ENCODE assay signal across 1 cellular context in genomic region chr1:10032590-10033358, GRCh38.
A peak's percentile ranks its signal among the peaks of the same experiment; 100 is the strongest.
TF ChIP-seq lines count a peak whose summit lies in the region.

UBE4B (plus strand) TSS chr1:10032958; CDS start chr1:10033671, 713 bp downstream.

TF ChIP-seq in HepG2, 621 proteins besides CTCF, POLR2A, EP300 and RAD21 (continued from another document and continues in another):
- TF ChIP-seq PBX2 (CRISPR knock-in tag; IDR thresholded peaks at IDR 0.05): no peak
- TF ChIP-seq, protein P1, sequence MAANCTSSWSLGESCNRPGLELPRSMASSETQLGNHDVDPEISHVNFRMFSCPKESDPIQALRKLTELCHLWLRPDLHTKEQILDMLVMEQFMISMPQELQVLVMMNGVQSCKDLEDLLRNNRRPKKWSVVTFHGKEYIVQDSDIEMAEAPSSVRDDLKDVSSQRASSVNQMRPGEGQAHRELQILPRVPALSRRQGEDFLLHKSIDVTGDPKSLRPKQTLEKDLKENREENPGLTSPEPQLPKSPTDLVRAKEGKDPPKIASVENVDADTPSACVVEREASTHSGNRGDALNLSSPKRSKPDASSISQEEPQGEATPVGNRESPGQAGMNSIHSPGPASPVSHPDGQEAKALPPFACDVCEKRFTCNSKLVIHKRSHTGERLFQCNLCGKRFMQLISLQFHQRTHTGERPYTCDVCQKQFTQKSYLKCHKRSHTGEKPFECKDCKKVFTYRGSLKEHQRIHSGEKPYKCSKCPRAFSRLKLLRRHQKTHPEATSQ (CRISPR knock-in tag; IDR thresholded peaks at IDR 0.05; ENCODE audit: borderline replicate concordance): peak; percentile 27; the same call in 1 of the 2 replicates
- TF ChIP-seq STAT5B (CRISPR knock-in tag; IDR thresholded peaks at IDR 0.05): no peak
- peak; percentile 99 for TF ChIP-seq ZSCAN25 (CRISPR knock-in tag; IDR thresholded peaks at IDR 0.05)
- peak; percentile 74 for TF ChIP-seq ZMYM4 (CRISPR knock-in tag; IDR thresholded peaks at IDR 0.05)
- TF ChIP-seq YY1 (IDR thresholded peaks at IDR 0.05; ENCODE audit: insufficient read depth, insufficient replicate concordance, low read depth, low read length): peak; percentile 95
- TF ChIP-seq ZNF503 (CRISPR knock-in tag; IDR thresholded peaks at IDR 0.05): no peak
- TF ChIP-seq, protein P2, sequence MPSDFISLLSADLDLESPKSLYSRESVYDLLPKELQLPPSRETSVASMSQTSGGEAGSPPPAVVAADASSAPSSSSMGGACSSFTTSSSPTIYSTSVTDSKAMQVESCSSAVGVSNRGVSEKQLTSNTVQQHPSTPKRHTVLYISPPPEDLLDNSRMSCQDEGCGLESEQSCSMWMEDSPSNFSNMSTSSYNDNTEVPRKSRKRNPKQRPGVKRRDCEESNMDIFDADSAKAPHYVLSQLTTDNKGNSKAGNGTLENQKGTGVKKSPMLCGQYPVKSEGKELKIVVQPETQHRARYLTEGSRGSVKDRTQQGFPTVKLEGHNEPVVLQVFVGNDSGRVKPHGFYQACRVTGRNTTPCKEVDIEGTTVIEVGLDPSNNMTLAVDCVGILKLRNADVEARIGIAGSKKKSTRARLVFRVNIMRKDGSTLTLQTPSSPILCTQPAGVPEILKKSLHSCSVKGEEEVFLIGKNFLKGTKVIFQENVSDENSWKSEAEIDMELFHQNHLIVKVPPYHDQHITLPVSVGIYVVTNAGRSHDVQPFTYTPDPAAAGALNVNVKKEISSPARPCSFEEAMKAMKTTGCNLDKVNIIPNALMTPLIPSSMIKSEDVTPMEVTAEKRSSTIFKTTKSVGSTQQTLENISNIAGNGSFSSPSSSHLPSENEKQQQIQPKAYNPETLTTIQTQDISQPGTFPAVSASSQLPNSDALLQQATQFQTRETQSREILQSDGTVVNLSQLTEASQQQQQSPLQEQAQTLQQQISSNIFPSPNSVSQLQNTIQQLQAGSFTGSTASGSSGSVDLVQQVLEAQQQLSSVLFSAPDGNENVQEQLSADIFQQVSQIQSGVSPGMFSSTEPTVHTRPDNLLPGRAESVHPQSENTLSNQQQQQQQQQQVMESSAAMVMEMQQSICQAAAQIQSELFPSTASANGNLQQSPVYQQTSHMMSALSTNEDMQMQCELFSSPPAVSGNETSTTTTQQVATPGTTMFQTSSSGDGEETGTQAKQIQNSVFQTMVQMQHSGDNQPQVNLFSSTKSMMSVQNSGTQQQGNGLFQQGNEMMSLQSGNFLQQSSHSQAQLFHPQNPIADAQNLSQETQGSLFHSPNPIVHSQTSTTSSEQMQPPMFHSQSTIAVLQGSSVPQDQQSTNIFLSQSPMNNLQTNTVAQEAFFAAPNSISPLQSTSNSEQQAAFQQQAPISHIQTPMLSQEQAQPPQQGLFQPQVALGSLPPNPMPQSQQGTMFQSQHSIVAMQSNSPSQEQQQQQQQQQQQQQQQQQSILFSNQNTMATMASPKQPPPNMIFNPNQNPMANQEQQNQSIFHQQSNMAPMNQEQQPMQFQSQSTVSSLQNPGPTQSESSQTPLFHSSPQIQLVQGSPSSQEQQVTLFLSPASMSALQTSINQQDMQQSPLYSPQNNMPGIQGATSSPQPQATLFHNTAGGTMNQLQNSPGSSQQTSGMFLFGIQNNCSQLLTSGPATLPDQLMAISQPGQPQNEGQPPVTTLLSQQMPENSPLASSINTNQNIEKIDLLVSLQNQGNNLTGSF (CRISPR knock-in tag; IDR thresholded peaks at IDR 0.05): no peak
- peak; percentile 27; the same call in 1 of the 2 replicates for TF ChIP-seq MYC (CRISPR knock-in tag; IDR thresholded peaks at IDR 0.05; ENCODE audit: borderline replicate concordance)
- no peak for TF ChIP-seq CBFB (CRISPR knock-in tag; IDR thresholded peaks at IDR 0.05)
- TF ChIP-seq, protein P3, sequence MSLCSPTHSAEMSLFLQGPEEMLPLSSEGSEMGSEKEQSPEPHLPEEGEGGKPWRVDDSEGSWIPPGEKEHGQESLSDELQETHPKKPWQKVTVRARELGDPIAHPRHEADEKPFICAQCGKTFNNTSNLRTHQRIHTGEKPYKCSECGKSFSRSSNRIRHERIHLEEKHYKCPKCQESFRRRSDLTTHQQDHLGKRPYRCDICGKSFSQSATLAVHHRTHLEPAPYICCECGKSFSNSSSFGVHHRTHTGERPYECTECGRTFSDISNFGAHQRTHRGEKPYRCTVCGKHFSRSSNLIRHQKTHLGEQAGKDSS (CRISPR knock-in tag; IDR thresholded peaks at IDR 0.05; ENCODE audit: borderline replicate concordance, low read depth): peak; percentile 42; the same call in 1 of the 2 replicates
- no peak for TF ChIP-seq ZNF773 (CRISPR knock-in tag; IDR thresholded peaks at IDR 0.05; ENCODE audit: borderline replicate concordance)
- no peak; the same call in 1 of the 2 replicates for TF ChIP-seq ZNF629 (CRISPR knock-in tag; conservative IDR thresholded peaks at IDR 0.05)
- TF ChIP-seq ZNF564 (CRISPR knock-in tag; IDR thresholded peaks at IDR 0.05): no peak
- TF ChIP-seq ETS1 (CRISPR knock-in tag; IDR thresholded peaks at IDR 0.05): no peak
- no peak for TF ChIP-seq MBD4 (IDR thresholded peaks at IDR 0.05; ENCODE audit: borderline replicate concordance, low read length)
- TF ChIP-seq MTA1 (CRISPR knock-in tag; IDR thresholded peaks at IDR 0.05; ENCODE audit: borderline replicate concordance): peak; percentile 59; the same call in 1 of the 2 replicates
- peak; percentile 20; the same call in 1 of the 2 replicates for TF ChIP-seq REPIN1 (CRISPR knock-in tag; IDR thresholded peaks at IDR 0.05; ENCODE audit: borderline replicate concordance, low read depth)
- TF ChIP-seq ZNF749 (CRISPR knock-in tag; IDR thresholded peaks at IDR 0.05; ENCODE audit: borderline replicate concordance): no peak
- no peak for TF ChIP-seq ZEB1 (IDR thresholded peaks at IDR 0.05; ENCODE audit: insufficient replicate concordance, low read depth)
- TF ChIP-seq CHD4 (IDR thresholded peaks at IDR 0.05; ENCODE audit: borderline replicate concordance, low read length): no peak
- TF ChIP-seq ZNF616 (CRISPR knock-in tag; IDR thresholded peaks at IDR 0.05; ENCODE audit: low read depth): 0 out of 2 replicates have a peak, but pooled peaks have one; percentile 38
- no peak for TF ChIP-seq NFIC (IDR thresholded peaks at IDR 0.05; ENCODE audit: low read length)
- TF ChIP-seq, protein P4, sequence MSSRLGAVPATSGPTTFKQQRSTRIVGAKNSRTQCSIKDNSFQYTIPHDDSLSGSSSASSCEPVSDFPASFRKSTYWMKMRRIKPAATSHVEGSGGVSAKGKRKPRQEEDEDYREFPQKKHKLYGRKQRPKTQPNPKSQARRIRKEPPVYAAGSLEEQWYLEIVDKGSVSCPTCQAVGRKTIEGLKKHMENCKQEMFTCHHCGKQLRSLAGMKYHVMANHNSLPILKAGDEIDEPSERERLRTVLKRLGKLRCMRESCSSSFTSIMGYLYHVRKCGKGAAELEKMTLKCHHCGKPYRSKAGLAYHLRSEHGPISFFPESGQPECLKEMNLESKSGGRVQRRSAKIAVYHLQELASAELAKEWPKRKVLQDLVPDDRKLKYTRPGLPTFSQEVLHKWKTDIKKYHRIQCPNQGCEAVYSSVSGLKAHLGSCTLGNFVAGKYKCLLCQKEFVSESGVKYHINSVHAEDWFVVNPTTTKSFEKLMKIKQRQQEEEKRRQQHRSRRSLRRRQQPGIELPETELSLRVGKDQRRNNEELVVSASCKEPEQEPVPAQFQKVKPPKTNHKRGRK (CRISPR knock-in tag; IDR thresholded peaks at IDR 0.05): no peak
- TF ChIP-seq ZNF563 (CRISPR knock-in tag; IDR thresholded peaks at IDR 0.05): 0 out of 2 replicates have a peak, but pooled peaks have one; percentile 27
- TF ChIP-seq SMYD3 (CRISPR knock-in tag; IDR thresholded peaks at IDR 0.05): 0 out of 2 replicates have a peak, but pooled peaks have one; percentile 44
- TF ChIP-seq SIX4 (CRISPR knock-in tag; IDR thresholded peaks at IDR 0.05): no peak
- no peak for TF ChIP-seq PRPF4 (IDR thresholded peaks at IDR 0.05; ENCODE audit: low read depth, low read length, poor library complexity, severe bottlenecking)
- 0 out of 2 replicates have a peak, but pooled peaks have one; percentile 27 for TF ChIP-seq MTF2 (CRISPR knock-in tag; IDR thresholded peaks at IDR 0.05; ENCODE audit: borderline replicate concordance)
- no peak for TF ChIP-seq YEATS4 (CRISPR knock-in tag; IDR thresholded peaks at IDR 0.05; ENCODE audit: borderline replicate concordance)
- TF ChIP-seq RELA (CRISPR knock-in tag; IDR thresholded peaks at IDR 0.05): no peak
- TF ChIP-seq ZNF546 (CRISPR knock-in tag; conservative IDR thresholded peaks at IDR 0.05): no peak
- peak; percentile 83 for TF ChIP-seq XRCC5 (optimal IDR thresholded peaks at IDR 0.05; ENCODE audit: low read length)
- TF ChIP-seq ZNF362 (CRISPR knock-in tag; IDR thresholded peaks at IDR 0.05; ENCODE audit: borderline replicate concordance): no peak
- peak; percentile 46; the same call in 1 of the 2 replicates for TF ChIP-seq ZBTB7A (CRISPR knock-in tag; IDR thresholded peaks at IDR 0.05)
- no peak for TF ChIP-seq HDAC6 (IDR thresholded peaks at IDR 0.05; ENCODE audit: low read depth, low read length)
- TF ChIP-seq CEBPB (IDR thresholded peaks at IDR 0.05; ENCODE audit: borderline replicate concordance, low read depth, low read length): no peak
- 0 out of 2 replicates have a peak, but pooled peaks have one; percentile 3 for TF ChIP-seq MYPOP (CRISPR knock-in tag; IDR thresholded peaks at IDR 0.05)
- no peak for TF ChIP-seq ZNF713 (CRISPR knock-in tag; IDR thresholded peaks at IDR 0.05)
- TF ChIP-seq RFX5 (IDR thresholded peaks at IDR 0.05; ENCODE audit: low read depth, low read length): peak; percentile 60; the same call in 1 of the 2 replicates
- TF ChIP-seq BHLHE40 (IDR thresholded peaks at IDR 0.05; ENCODE audit: low read length): peak; percentile 88
- no peak for TF ChIP-seq ZNF550 (CRISPR knock-in tag; IDR thresholded peaks at IDR 0.05; ENCODE audit: borderline replicate concordance)
- TF ChIP-seq, protein P5, sequence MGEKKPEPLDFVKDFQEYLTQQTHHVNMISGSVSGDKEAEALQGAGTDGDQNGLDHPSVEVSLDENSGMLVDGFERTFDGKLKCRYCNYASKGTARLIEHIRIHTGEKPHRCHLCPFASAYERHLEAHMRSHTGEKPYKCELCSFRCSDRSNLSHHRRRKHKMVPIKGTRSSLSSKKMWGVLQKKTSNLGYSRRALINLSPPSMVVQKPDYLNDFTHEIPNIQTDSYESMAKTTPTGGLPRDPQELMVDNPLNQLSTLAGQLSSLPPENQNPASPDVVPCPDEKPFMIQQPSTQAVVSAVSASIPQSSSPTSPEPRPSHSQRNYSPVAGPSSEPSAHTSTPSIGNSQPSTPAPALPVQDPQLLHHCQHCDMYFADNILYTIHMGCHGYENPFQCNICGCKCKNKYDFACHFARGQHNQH (CRISPR knock-in tag; IDR thresholded peaks at IDR 0.05): peak; percentile 43; the same call in 1 of the 2 replicates
- TF ChIP-seq POLR2AphosphoS2 (IDR thresholded peaks at IDR 0.05; ENCODE audit: low read depth, low read length): no peak
- TF ChIP-seq, protein P6, sequence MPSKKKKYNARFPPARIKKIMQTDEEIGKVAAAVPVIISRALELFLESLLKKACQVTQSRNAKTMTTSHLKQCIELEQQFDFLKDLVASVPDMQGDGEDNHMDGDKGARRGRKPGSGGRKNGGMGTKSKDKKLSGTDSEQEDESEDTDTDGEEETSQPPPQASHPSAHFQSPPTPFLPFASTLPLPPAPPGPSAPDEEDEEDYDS (CRISPR knock-in tag; IDR thresholded peaks at IDR 0.05): peak; percentile 55; the same call in 1 of the 2 replicates
- TF ChIP-seq ZKSCAN1 (IDR thresholded peaks at IDR 0.05; ENCODE audit: low read length): no peak
